In genomic region chr16:84605339-84605848, GRCh38 we compare ENCODE assay signal across 1 cellular context.
TF ChIP-seq lines count a peak whose summit lies in the region.

No MANE protein-coding gene starts in this region.

TF ChIP-seq in HCT116, 20 proteins besides CTCF, POLR2A, EP300 and RAD21:
- TF ChIP-seq SIN3A (IDR thresholded peaks at IDR 0.05; ENCODE audit: low read depth) (no peak), CBX3 (IDR thresholded peaks at IDR 0.05; ENCODE audit: low read depth) (0 out of 2 replicates have a peak, but pooled peaks have one; percentile 40)
